9 cellular contexts compared by ENCODE assay signal in genomic region chr2:69554981-69555380, GRCh38.
DNase-seq lines count a peak whose midpoint lies in the region; ATAC-seq and TF ChIP-seq lines count a peak whose summit lies in the region.
"Had no signal": no experiment of that assay in that cellular context is flagged by ENCODE, and none has a peak within 500 bp of the region (broad histone marks: within the 10 kb centered on the region; RNA-seq: fewer than 3 reads in every experiment).

No MANE protein-coding gene starts in this region.

- no peaks in the 10 kb centered on the region for H3K27me3 ChIP-seq in DND-41 (ENCODE audit: insufficient read depth, low read length, poor library complexity)
- H3K27me3 ChIP-seq in ascending aorta, result no peaks in the 10 kb centered on the region
- H3K27me3 ChIP-seq: MG63 had no signal

- no peak for TF ChIP-seq CTCF in DND-41 (IDR thresholded peaks at IDR 0.05; ENCODE audit: borderline replicate concordance, extremely low read depth, low read length, poor library complexity, severe bottlenecking)
- no peak for TF ChIP-seq CTCF in ascending aorta (IDR thresholded peaks at IDR 0.05)

- no peaks in the 10 kb centered on the region for H3K9me3 ChIP-seq in DND-41 (ENCODE audit: insufficient read depth, low read length, severe bottlenecking)
- no peaks in the 10 kb centered on the region for H3K9me3 ChIP-seq in ascending aorta
- H3K9me3 ChIP-seq: MG63 had no signal

- H3K27ac ChIP-seq in DND-41 (ENCODE audit: low read length), result 0 out of 2 replicates have a peak overlapping the region, but pooled peaks have one; percentile 15
- peak overlapping the region; percentile 1 to 13 for H3K27ac ChIP-seq in ascending aorta

- intact Hi-C loops in ascending aorta (cut with DNase I) (no loop called here), left colon (cut with DNase I, micrococcal nuclease) (loop anchor here in 1 of 2 donors (10.0 kb wide), 1 partner anchor 260 kb away; no protein-coding TSS in a partner anchor)

- DNase-seq in DND-41, result no peak
- no peak for DNase-seq in ascending aorta (ENCODE audit: low spot score in 2 of 2)
- peak; percentile 7 for DNase-seq in midbrain (lab: John Stamatoyannopoulos, UW)
- no peak for DNase-seq in HCEC 1CT
- no peak for DNase-seq in left colon
- DNase-seq in central memory CD4-positive, alpha-beta T cell, result no peak
- no peak for DNase-seq in DMS79 (lab: John Stamatoyannopoulos, UW)
- DNase-seq: MG63 had no signal

- peaks cover 28% of the 10 kb centered on the region for H4K20me1 ChIP-seq in DND-41 (ENCODE audit: insufficient read depth, low read length)

- no peak overlapping the region for H3K9ac ChIP-seq in DND-41 (ENCODE audit: low read depth, low read length)

- no peak overlapping the region for H3K4me3 ChIP-seq in DND-41 (ENCODE audit: low read depth in 1 of 2, low read length in 2 of 2)
- no peak overlapping the region for H3K4me3 ChIP-seq in ascending aorta
- H3K4me3 ChIP-seq: MG63 had no signal

- H3K4me1 ChIP-seq in DND-41 (ENCODE audit: insufficient read depth, low read length) (no peaks in the 10 kb centered on the region), ascending aorta (no peaks in the 10 kb centered on the region)

- ATAC-seq in DND-41 (ENCODE audit: insufficient read depth, low read depth) (no peak), HG02759 (IDR thresholded peaks at IDR 0.05; ENCODE audit: unreplicated experiment) (peak; percentile 74), left colon (no peak)

- H3K79me2 ChIP-seq in DND-41 (ENCODE audit: insufficient read depth, low read length), result peaks cover 95% of the 10 kb centered on the region

- H2AFZ ChIP-seq in DND-41 (ENCODE audit: low read depth, low read length), result no peak overlapping the region

- H3K36me3 ChIP-seq in DND-41 (ENCODE audit: insufficient read depth, low read length), result peaks cover 74% of the 10 kb centered on the region
- no peaks in the 10 kb centered on the region for H3K36me3 ChIP-seq in ascending aorta

- H3K4me2 ChIP-seq in DND-41 (ENCODE audit: insufficient read depth, low read length), result no peak overlapping the region
